ENCODE assay signal across 9 cellular contexts in the genomic region with DNA sequence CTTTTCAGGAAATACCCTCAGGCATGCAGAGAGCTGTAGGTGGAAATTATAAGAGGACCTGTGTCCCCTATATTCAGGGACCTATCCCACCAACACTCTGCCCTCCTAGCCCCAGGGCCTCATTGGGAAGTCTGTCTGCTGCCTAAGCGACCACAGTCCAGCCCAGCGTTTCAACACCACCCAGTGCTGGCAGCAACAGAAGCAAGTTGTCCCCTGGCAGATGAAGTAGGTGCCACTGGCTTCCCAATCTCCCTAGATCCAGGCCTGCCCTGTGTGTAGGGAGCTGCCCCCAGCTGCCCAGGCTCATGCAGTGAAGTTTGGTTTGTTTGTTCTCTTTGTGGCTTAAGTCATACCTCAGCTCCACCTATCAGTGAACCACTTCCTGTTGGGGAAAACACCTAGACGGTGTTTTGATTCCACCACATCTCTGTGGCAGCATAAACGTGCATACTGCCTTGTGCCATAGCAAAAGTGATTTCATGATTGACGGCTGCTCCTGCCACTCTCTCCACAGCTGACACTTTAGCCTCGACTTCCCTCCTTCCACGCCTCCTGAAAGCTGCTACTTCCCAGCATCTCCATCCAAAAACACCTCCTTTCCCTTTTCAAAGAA. TPM values are rescaled to one million over a fixed set of nuclear protein-coding genes. Genes with fewer than 3 reads are reported as not detected.
DNase-seq lines count a peak whose midpoint lies in the region; ATAC-seq and TF ChIP-seq lines count a peak whose summit lies in the region.
"Had no signal": no experiment of that assay in that cellular context is flagged by ENCODE, and none has a peak within 500 bp of the region (broad histone marks: within the 10 kb centered on the region; RNA-seq: fewer than 3 reads in every experiment).

No MANE protein-coding gene starts in this region.

- H3K4me1 ChIP-seq in lower lobe of right lung: peaks cover 12% of the 10 kb centered on the region

- no peaks in the 10 kb centered on the region for H3K36me3 ChIP-seq in lower lobe of right lung

- ATAC-seq in GM18520 (IDR thresholded peaks at IDR 0.05; ENCODE audit: unreplicated experiment) (peak; percentile 100), HG02763 (IDR thresholded peaks at IDR 0.05; ENCODE audit: unreplicated experiment) (peak; percentile 100), lower lobe of right lung (peak; percentile 92 to 93)

- DNase-seq in NCI-H2196 (lab: John Stamatoyannopoulos, UW; ENCODE audit: unreplicated experiment) (peak; percentile 59), lower lobe of right lung (no peak), ecto neural progenitor cell (ENCODE audit: low spot score) (no peak), NCI-H345 (lab: John Stamatoyannopoulos, UW) (no peak), Kasumi-1 (lab: John Stamatoyannopoulos, UW) (no peak)
- peak; percentile 57 to 70 for DNase-seq in activated T-cell treated with anti-CD3 and anti-CD28 coated beads, Interleukin-2, amount 50 U/mL, for 48 hours

- no peak overlapping the region for H3K4me3 ChIP-seq in lower lobe of right lung

- TF ChIP-seq CTCF in lower lobe of right lung (IDR thresholded peaks at IDR 0.05): no peak

- no peaks in the 10 kb centered on the region for H3K9me3 ChIP-seq in lower lobe of right lung

- intact Hi-C loops in lower lobe of right lung (cut with DNase I): no loop called here

- no peak overlapping the region for H3K27ac ChIP-seq in lower lobe of right lung
- H3K27ac ChIP-seq: VCaP had no signal

- no peaks in the 10 kb centered on the region for H3K27me3 ChIP-seq in lower lobe of right lung (ENCODE audit: low read depth)

RNA-seq across cellular contexts. Expression of gene LEFTY1, which starts 8.1 kb away (rescaled TPM):
- total RNA-seq in lower lobe of right lung: not detected

RNA-seq across cellular contexts. Expression of gene TMEM63A, which starts 14.9 kb away (rescaled TPM):
- total RNA-seq in lower lobe of right lung: 141 TPM

RNA-seq across cellular contexts. Expression of gene PYCR2, which starts 27.0 kb away (rescaled TPM):
- 73.2 TPM for total RNA-seq in lower lobe of right lung

RNA-seq across cellular contexts. Expression of gene LEFTY2, which starts 44.0 kb away (rescaled TPM):
- 1.2 TPM for total RNA-seq in lower lobe of right lung

Comparison
In these comparisons a context has a peak if more than half of its experiments do, and no peak if none do; other contexts are left out.
1. DNase-seq: peak in NCI-H2196 (single experiment) and activated T-cell treated with anti-CD3 and anti-CD28 coated beads, Interleukin-2, amount 50 U/mL, for 48 hours (2 of 2); none in lower lobe of right lung (single experiment), ecto neural progenitor cell (single experiment), NCI-H345 (single experiment) and Kasumi-1 (0 of 2).
2. Peak in every context shown above with its lines, with median percentiles within 50 percentile points of each other: ATAC-seq.